ENCODE assay signal across 30 cellular contexts in the genomic region with DNA sequence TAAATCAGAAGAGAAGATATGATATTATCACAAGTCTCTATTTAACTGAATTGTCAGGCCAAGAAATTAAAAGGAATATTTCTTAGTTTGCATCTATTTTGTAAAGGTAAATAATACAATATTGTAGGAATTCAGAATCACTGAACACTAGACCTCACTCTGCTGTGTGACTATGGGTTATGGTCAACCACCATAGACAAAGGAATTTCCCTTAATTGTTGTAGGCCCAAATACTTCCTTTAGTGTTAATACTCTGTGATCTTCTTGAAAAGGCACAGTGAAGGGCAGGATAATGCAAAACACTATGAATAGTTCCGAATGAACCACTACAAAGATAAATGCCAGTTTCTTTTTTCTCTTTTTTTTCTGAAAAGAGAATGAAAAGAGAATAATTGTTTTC.
"Had no signal": no experiment of that assay in that cellular context is flagged by ENCODE, and none has a peak within 500 bp of the region (broad histone marks: within the 10 kb centered on the region; RNA-seq: fewer than 3 reads in every experiment).

No MANE protein-coding gene starts in this region.

- H3K9me3 ChIP-seq: colonic mucosa, esophagus squamous epithelium, gastrocnemius medialis had no signal

- H3K4me1 Mint-ChIP-seq: endodermal cell had no signal

- H3K36me3 ChIP-seq: colonic mucosa, esophagus muscularis mucosa, esophagus squamous epithelium, gastrocnemius medialis, gastroesophageal sphincter, heart left ventricle, heart right ventricle had no signal

- H3K9me3 Mint-ChIP-seq: dendritic cell treated with granulocyte-macrophage colony-stimulating factor and Interleukin-4, amounts not matched to agents 40 ng/mL and 50 ng/mL, for 4 days; endodermal cell had no signal

- ATAC-seq: effector memory CD8-positive, alpha-beta T cell; esophagus mucosa; foreskin keratinocyte; gastrocnemius medialis; gastroesophageal sphincter; heart left ventricle; heart right ventricle had no signal

- H3K27me3 Mint-ChIP-seq: dendritic cell treated with granulocyte-macrophage colony-stimulating factor and Interleukin-4, amounts not matched to agents 40 ng/mL and 50 ng/mL, for 4 days; effector memory CD8-positive, alpha-beta T cell had no signal

- H3K27me3 ChIP-seq: colonic mucosa, dorsolateral prefrontal cortex, esophagus muscularis mucosa, esophagus squamous epithelium, foreskin keratinocyte, gastrocnemius medialis, gastroesophageal sphincter, heart left ventricle, hepatocyte had no signal

- H3K4me3 ChIP-seq: colonic mucosa, coronary artery, dorsolateral prefrontal cortex, esophagus muscularis mucosa, esophagus squamous epithelium, gastrocnemius medialis, gastroesophageal sphincter, heart left ventricle, heart right ventricle, hepatocyte had no signal

- H3K4me1 ChIP-seq: colonic mucosa, esophagus muscularis mucosa, esophagus squamous epithelium, foreskin keratinocyte, gastrocnemius medialis, gastroesophageal sphincter, heart left ventricle, heart right ventricle had no signal

- H3K27ac Mint-ChIP-seq: dendritic cell treated with granulocyte-macrophage colony-stimulating factor and Interleukin-4, amounts not matched to agents 40 ng/mL and 50 ng/mL, for 4 days; effector memory CD8-positive, alpha-beta T cell; endodermal cell had no signal

- DNase-seq: colonic mucosa; cortex of kidney; dermis blood vessel endothelial cell; dorsolateral prefrontal cortex; effector CD4-positive, alpha-beta T cell; effector CD8-positive, alpha-beta T cell; effector memory CD4-positive, alpha-beta T cell; effector memory CD8-positive, alpha-beta T cell; endodermal cell; erythroblast; esophagus squamous epithelium; foreskin fibroblast; foreskin keratinocyte; foreskin melanocyte; gastrocnemius medialis; glutamatergic neuron; head of caudate nucleus; heart left ventricle; heart right ventricle had no signal

- FAIRE-seq: colon, endometrium, endothelial cell of umbilical vein, frontal cortex had no signal

- H3K79me2 ChIP-seq: hepatocyte had no signal

- H3K27ac ChIP-seq: colonic mucosa, coronary artery, dorsolateral prefrontal cortex, epithelial cell of prostate, esophagus muscularis mucosa, esophagus squamous epithelium, foreskin keratinocyte, gastrocnemius medialis, gastroesophageal sphincter, heart left ventricle, heart right ventricle, hepatocyte had no signal

- H3K4me2 ChIP-seq: hepatocyte had no signal

- H3K4me3 Mint-ChIP-seq: dendritic cell treated with granulocyte-macrophage colony-stimulating factor and Interleukin-4, amounts not matched to agents 40 ng/mL and 50 ng/mL, for 4 days; effector memory CD8-positive, alpha-beta T cell; endodermal cell had no signal

- H2AFZ ChIP-seq: hepatocyte had no signal
